8 cellular contexts compared by ENCODE assay signal in the genomic region with DNA sequence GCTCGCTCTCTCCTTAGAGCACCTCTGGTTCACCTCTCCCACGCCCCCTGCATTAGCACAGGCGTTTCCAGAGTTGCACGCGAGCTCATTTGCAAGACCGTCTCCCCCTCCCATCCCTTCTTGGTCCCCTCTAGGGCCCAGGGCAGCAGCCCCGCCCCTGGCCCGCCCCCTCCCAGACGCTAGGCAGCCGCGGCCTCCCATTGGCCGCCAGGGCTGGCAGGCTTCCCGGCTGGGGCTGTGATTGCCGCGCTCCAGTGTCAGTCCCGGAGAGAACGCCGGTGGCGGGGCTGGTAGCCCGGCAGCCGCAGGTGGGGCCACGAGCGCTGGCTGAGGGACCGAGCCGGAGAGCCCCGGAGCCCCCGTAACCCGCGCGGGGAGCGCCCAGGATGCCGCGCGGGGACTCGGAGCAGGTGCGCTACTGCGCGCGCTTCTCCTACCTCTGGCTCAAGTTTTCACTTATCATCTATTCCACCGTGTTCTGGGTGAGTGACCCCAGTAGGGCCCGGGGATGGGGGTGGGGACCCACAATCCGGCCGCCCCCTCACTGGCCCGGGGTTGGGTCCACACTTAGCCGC. TPM values are rescaled to one million over a fixed set of nuclear protein-coding genes. Genes with fewer than 3 reads are reported as not detected.
A peak's percentile ranks its signal among the peaks of the same experiment; 100 is the strongest.
DNase-seq lines count a peak whose midpoint lies in the region; ATAC-seq and TF ChIP-seq lines count a peak whose summit lies in the region.

A gene (plus strand): TSS at position 257 of the 575 bp plus-strand sequence. CDS start 130 bp downstream, at position 387.

- TF ChIP-seq CTCF in transverse colon (IDR thresholded peaks at IDR 0.05), result no peak

- peaks cover 13% of the 10 kb centered on the region for H3K4me1 ChIP-seq in HAP-1
- peaks cover 31 to 80% (median 66%) of the 10 kb centered on the region in 4 donors for H3K4me1 ChIP-seq in transverse colon

- H3K36me3 ChIP-seq in HAP-1 (replicated peaks) (no peaks in the 10 kb centered on the region), transverse colon (no peaks in the 10 kb centered on the region)

- peak within 1 kb of the TSS; percentile 89 for H3K4me3 Mint-ChIP-seq in T-helper 1 cell treated with Interleukin-12 subunit alpha and Interleukin-12 subunit beta and Interleukin-4 antibody, amounts not matched to agents 30 μg/mL and 1 μg/mL, for 36 hours

- H3K36me3 Mint-ChIP-seq in T-helper 1 cell treated with Interleukin-12 subunit alpha and Interleukin-12 subunit beta and Interleukin-4 antibody, amounts not matched to agents 30 μg/mL and 1 μg/mL, for 36 hours (ENCODE audit: low read depth), result no peaks in the 10 kb centered on the region

- H3K27me3 Mint-ChIP-seq in T-helper 1 cell treated with Interleukin-12 subunit alpha and Interleukin-12 subunit beta and Interleukin-4 antibody, amounts not matched to agents 30 μg/mL and 1 μg/mL, for 36 hours (ENCODE audit: low read depth), result peaks cover 16% of the 10 kb centered on the region

- peaks cover 21% of the 10 kb centered on the region for H3K4me1 Mint-ChIP-seq in T-helper 1 cell treated with Interleukin-12 subunit alpha and Interleukin-12 subunit beta and Interleukin-4 antibody, amounts not matched to agents 30 μg/mL and 1 μg/mL, for 36 hours (ENCODE audit: low read depth)

- intact Hi-C loops in left ventricle myocardium superior (cut with micrococcal nuclease), result no loop called here
- intact Hi-C loops in posterior vena cava (cut with DNase I), result loop anchor here in 1 of 2 donors (5.0 kb wide), 1 partner anchor 36 kb away; no protein-coding TSS in a partner anchor
- intact Hi-C loops in transverse colon (cut with DNase I; ENCODE audit: low total_unique reads), result no loop called here

- DNase-seq in DMS53 (lab: John Stamatoyannopoulos, UW), result peak; percentile 96
- peak; percentile 82 to 94 for DNase-seq in HAP-1 (ENCODE audit: low spot score in 2 of 2)
- peak; percentile 76 for DNase-seq in NCI-H1105 treated with DMSO at 0.1 percent for 48 hours (lab: John Stamatoyannopoulos, UW)
- DNase-seq in amniotic epithelial cell (ENCODE audit: low read depth), result peak; percentile 64
- DNase-seq in left ventricle myocardium superior, result peak; percentile 94
- DNase-seq in posterior vena cava (ENCODE audit: low spot score), result peak; percentile 95
- peak; percentile 95 for DNase-seq in transverse colon

- no peaks in the 10 kb centered on the region for H3K27me3 ChIP-seq in HAP-1 (ENCODE audit: low read depth)
- H3K27me3 ChIP-seq in transverse colon, result no peaks in the 10 kb centered on the region

- in situ Hi-C loops in HAP-1 (cut with MboI; ENCODE audit: low sequenced_read_pairs) (no loop called here), transverse colon (cut with MboI; ENCODE audit: low pct_ligation_motif_present in 1 of 4, low pct_unique_long_range_greater_than_20kb in 1 of 4, low sequenced_read_pairs in 3 of 4) (no loop called here)

- peak within 1 kb of the TSS; percentile 75 for H3K4me3 ChIP-seq in HAP-1
- peak within 1 kb of the TSS; percentile 52 to 81 (median 66) for H3K4me3 ChIP-seq in transverse colon

- 0 to 1% methylated on average over 2 to 10 of the region's 45 CpGs for WGBS in transverse colon (ENCODE audit: low coverage in 1 of 2), 2 donors

- H3K9me3 ChIP-seq in HAP-1 (no peaks in the 10 kb centered on the region), transverse colon (no peaks in the 10 kb centered on the region)

- ATAC-seq in left ventricle myocardium superior, result peak; percentile 98

- H3K27ac Mint-ChIP-seq in T-helper 1 cell treated with Interleukin-12 subunit alpha and Interleukin-12 subunit beta and Interleukin-4 antibody, amounts not matched to agents 30 μg/mL and 1 μg/mL, for 36 hours, result peak within 1 kb of the TSS; percentile 24

- peak within 1 kb of the TSS; percentile 89 to 95 (median 90) for H3K27ac ChIP-seq in transverse colon

- H3K9me3 Mint-ChIP-seq in T-helper 1 cell treated with Interleukin-12 subunit alpha and Interleukin-12 subunit beta and Interleukin-4 antibody, amounts not matched to agents 30 μg/mL and 1 μg/mL, for 36 hours, result no peaks in the 10 kb centered on the region

- no peak for TF ChIP-seq POLR2A in transverse colon (IDR thresholded peaks at IDR 0.05)

- no peak for TF ChIP-seq EP300 in transverse colon (IDR thresholded peaks at IDR 0.05; ENCODE audit: low read depth)

RNA-seq across cellular contexts. Expression of the gene that starts here (rescaled TPM):
- total RNA-seq in left ventricle myocardium superior, result 8.3 TPM
- 10 to 100 TPM; 44.6 to 45.6 TPM for total RNA-seq in posterior vena cava
- 100 to 1,000 TPM in 3 of 4 donors, 10 to 100 TPM in 1; 97.7 to 152 (median 148) TPM for total RNA-seq in transverse colon

Comparison
In these comparisons a context has a peak if more than half of its experiments do, and no peak if none do; other contexts are left out.
1. Peak in every context shown above with its lines: DNase-seq, ATAC-seq, H3K4me3 ChIP-seq and H3K27ac ChIP-seq.